ENCODE assay signal across 8 cellular contexts in the genomic region with DNA sequence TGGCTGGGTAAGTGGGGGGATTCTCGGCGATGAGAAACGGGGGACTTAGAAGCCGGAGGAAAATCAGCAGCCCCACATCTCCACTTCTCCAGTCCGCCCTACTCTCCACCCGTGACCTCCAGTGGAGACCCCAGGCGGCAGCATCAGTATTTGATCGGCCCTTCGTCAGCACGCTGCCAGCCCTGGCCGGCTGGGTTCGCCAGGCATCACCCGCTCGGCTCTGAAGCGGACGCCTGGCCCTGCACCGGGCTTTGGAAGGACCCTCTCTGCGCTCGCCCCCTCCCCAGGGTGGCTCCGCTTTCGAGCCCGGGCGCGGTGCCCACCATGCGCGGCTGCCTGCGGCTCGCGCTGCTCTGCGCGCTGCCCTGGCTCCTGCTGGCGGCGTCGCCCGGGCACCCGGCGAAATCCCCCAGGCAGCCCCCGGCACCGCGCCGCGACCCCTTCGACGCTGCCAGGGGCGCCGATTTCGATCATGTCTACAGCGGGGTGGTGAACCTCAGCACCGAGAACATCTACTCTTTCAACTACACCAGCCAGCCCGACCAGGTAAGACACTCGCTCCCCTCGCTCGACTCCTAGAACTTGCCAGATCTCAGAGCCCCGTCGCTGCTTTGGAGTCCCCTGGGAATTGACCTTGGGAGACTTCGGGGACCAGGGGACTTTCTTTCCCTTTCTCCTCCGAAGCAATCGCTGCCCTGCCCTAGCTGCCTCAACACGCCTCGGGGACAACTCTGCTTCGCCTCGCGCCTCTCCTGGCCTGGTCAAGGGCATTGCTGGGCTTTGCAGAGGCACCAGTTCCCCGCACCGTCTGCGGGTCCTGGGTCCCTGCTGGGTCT. TPM values are rescaled to one million over a fixed set of nuclear protein-coding genes. Genes with fewer than 3 reads are reported as not detected.
DNase-seq lines count a peak whose midpoint lies in the region; ATAC-seq and TF ChIP-seq lines count a peak whose summit lies in the region.

No MANE protein-coding gene starts in this region.

- ATAC-seq in GM19372 (IDR thresholded peaks at IDR 0.05; ENCODE audit: low read depth, unreplicated experiment) (peak; percentile 24), HG03565 (IDR thresholded peaks at IDR 0.05; ENCODE audit: unreplicated experiment) (peak; percentile 26)

- no peaks in the 10 kb centered on the region for H3K9me3 ChIP-seq in mucosa of rectum (ENCODE audit: control insufficient read depth in 2 of 2, low read length in 2 of 2)
- no peaks in the 10 kb centered on the region for H3K9me3 ChIP-seq in subcutaneous abdominal adipose tissue (ENCODE audit: control insufficient read depth in 5 of 5, low read length in 5 of 5)

- peak overlapping the region; percentile 26; the same call in 1 of the 2 replicates for H3K27ac ChIP-seq in C4-2B
- peak overlapping the region; percentile 86 to 87 for H3K27ac ChIP-seq in mucosa of rectum (ENCODE audit: low read depth in 2 of 2, low read length in 2 of 2)
- H3K27ac ChIP-seq in subcutaneous abdominal adipose tissue (ENCODE audit: low read depth, low read length), result no peak overlapping the region

- peak; percentile 83 for DNase-seq in activated CD4-positive, alpha-beta T cell treated with anti-CD3 and anti-CD28 coated beads, Interleukin-2, amount 10 ng/mL, durations not matched to agents 24 days and 14 days
- DNase-seq in effector CD4-positive, alpha-beta T cell, result peak; percentile 28
- DNase-seq in amniotic stem cell (lab: John Stamatoyannopoulos, UW), result no peak

- peak; percentile 20 for TF ChIP-seq CTCF in C4-2B (conservative IDR thresholded peaks at IDR 0.05)

- H3K4me3 ChIP-seq in mucosa of rectum (ENCODE audit: low read length in 2 of 2) (peak overlapping the region; percentile 64 to 95), subcutaneous abdominal adipose tissue (ENCODE audit: low read depth in 1 of 5, low read length in 5 of 5) (peak overlapping the region; percentile 69 to 85 (median 76))

- no peaks in the 10 kb centered on the region for H3K9me3 Mint-ChIP-seq in activated CD4-positive, alpha-beta T cell treated with anti-CD3 and anti-CD28 coated beads, Interleukin-2, amount 10 ng/mL, durations not matched to agents 24 days and 14 days

- H3K27me3 Mint-ChIP-seq in activated CD4-positive, alpha-beta T cell treated with anti-CD3 and anti-CD28 coated beads, Interleukin-2, amount 10 ng/mL, durations not matched to agents 24 days and 14 days, result peaks cover 9% of the 10 kb centered on the region

- H3K27me3 ChIP-seq in mucosa of rectum (ENCODE audit: control insufficient read depth in 2 of 2, insufficient read depth in 2 of 2, low read length in 2 of 2) (no peaks in the 10 kb centered on the region), subcutaneous abdominal adipose tissue (ENCODE audit: control insufficient read depth in 5 of 5, insufficient read depth in 4 of 5, low read length in 5 of 5) (peaks cover 9 to 28% (median 16%) of the 10 kb centered on the region in 5 donors)

- peak overlapping the region; percentile 91 for H3K4me3 Mint-ChIP-seq in activated CD4-positive, alpha-beta T cell treated with anti-CD3 and anti-CD28 coated beads, Interleukin-2, amount 10 ng/mL, durations not matched to agents 24 days and 14 days

- peaks cover 5% of the 10 kb centered on the region for H3K36me3 Mint-ChIP-seq in activated CD4-positive, alpha-beta T cell treated with anti-CD3 and anti-CD28 coated beads, Interleukin-2, amount 10 ng/mL, durations not matched to agents 24 days and 14 days (ENCODE audit: low read depth)

- H3K36me3 ChIP-seq in mucosa of rectum (ENCODE audit: control insufficient read depth in 2 of 2, insufficient read depth in 2 of 2, low read length in 2 of 2), result no peaks in the 10 kb centered on the region
- H3K36me3 ChIP-seq in subcutaneous abdominal adipose tissue (ENCODE audit: control insufficient read depth in 5 of 5, insufficient read depth in 5 of 5, low read length in 5 of 5), result no peaks in the 10 kb centered on the region

- peak overlapping the region; percentile 96 for H3K27ac Mint-ChIP-seq in activated CD4-positive, alpha-beta T cell treated with anti-CD3 and anti-CD28 coated beads, Interleukin-2, amount 10 ng/mL, durations not matched to agents 24 days and 14 days

- H3K9ac ChIP-seq in mucosa of rectum (ENCODE audit: low read depth in 1 of 2, low read length in 2 of 2) (peak overlapping the region; percentile 87 to 94), subcutaneous abdominal adipose tissue (ENCODE audit: low read length in 5 of 5) (peak overlapping the region; percentile 10 to 68 (median 55))

- H3K4me1 ChIP-seq in mucosa of rectum (ENCODE audit: control insufficient read depth in 2 of 2, insufficient read depth in 2 of 2, low read length in 2 of 2) (peaks cover 30 to 36% of the 10 kb centered on the region in 2 donors), subcutaneous abdominal adipose tissue (ENCODE audit: control insufficient read depth in 5 of 5, insufficient read depth in 5 of 5, low read length in 5 of 5) (peaks cover 2 to 20% (median 18%) of the 10 kb centered on the region in 5 donors)

- intact Hi-C loops in activated CD4-positive, alpha-beta T cell treated with anti-CD3 and anti-CD28 coated beads, Interleukin-2, amount 10 ng/mL, durations not matched to agents 24 days and 14 days (cut with micrococcal nuclease), result loop anchor here (1.0 to 10.0 kb wide), 6 partner anchors 18 to 522 kb away; partner anchors contain the start of genes CCDC191, QTRT2, SPICE1 and USF3

- H3K4me1 Mint-ChIP-seq in activated CD4-positive, alpha-beta T cell treated with anti-CD3 and anti-CD28 coated beads, Interleukin-2, amount 10 ng/mL, durations not matched to agents 24 days and 14 days, result peaks cover 38% of the 10 kb centered on the region

RNA-seq across cellular contexts. Expression of gene SIDT1, which starts 0.6 kb away (rescaled TPM):
- 8.5 and 11.5 TPM in 2 replicates for total RNA-seq in activated CD4-positive, alpha-beta T cell treated with anti-CD3 and anti-CD28 coated beads, Interleukin-2, amount 10 ng/mL, durations not matched to agents 24 days and 14 days

RNA-seq across cellular contexts. Expression of gene SPICE1, which starts 18.0 kb away (rescaled TPM):
- total RNA-seq in activated CD4-positive, alpha-beta T cell treated with anti-CD3 and anti-CD28 coated beads, Interleukin-2, amount 10 ng/mL, durations not matched to agents 24 days and 14 days, result 21.2 and 23.6 TPM in 2 replicates
